ENCODE assay signal across 16 cellular contexts in the genomic region with DNA sequence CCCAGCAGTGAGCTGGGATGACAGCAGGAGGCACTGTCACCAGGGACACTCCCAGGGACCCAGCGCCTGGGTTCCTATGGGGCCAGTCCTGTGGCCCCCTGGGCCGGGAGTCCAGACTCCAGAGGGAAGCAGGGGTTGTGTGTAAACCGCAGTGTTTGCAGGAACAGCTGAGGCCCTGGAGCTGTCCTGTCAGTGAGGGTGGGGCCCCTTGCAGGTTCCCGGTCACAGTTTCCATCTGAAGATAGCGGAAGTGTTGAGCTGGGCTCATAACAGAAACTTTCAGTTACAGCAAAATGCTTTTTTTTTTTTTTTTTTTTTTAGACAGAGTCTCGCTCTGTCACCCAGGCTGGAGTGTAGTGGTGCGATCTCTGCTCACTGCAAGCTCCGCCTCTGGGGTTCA. TPM values are rescaled to one million over a fixed set of nuclear protein-coding genes. Genes with fewer than 3 reads are reported as not detected.
DNase-seq lines count a peak whose midpoint lies in the region; ATAC-seq, FAIRE-seq and TF ChIP-seq lines count a peak whose summit lies in the region.
"Had no signal": no experiment of that assay in that cellular context is flagged by ENCODE, and none has a peak within 500 bp of the region (broad histone marks: within the 10 kb centered on the region; RNA-seq: fewer than 3 reads in every experiment).

No MANE protein-coding gene starts in this region.

- peak overlapping the region in 1 of 3 donors; percentile 44 for H3K4me3 Mint-ChIP-seq in T-cell
- H3K4me3 Mint-ChIP-seq in stimulated activated naive CD8-positive, alpha-beta T cell treated with anti-CD3 and anti-CD28 coated beads, Interleukin-15, amount 100 ng/mL, for 72 hours: no peak overlapping the region
- H3K4me3 Mint-ChIP-seq: WTC11 had no signal

- no peak for TF ChIP-seq POLR2A in GM12878 (IDR thresholded peaks at IDR 0.05; ENCODE audit: low read depth, low read length)

- BruUV-seq in GM12878 (replicated peaks; lab: Mats Ljungman, UMichigan): no TSS peak

- intact Hi-C loops in GM12878 (cut with micrococcal nuclease; ENCODE audit: unreplicated experiment): no loop called here

- H3K9ac ChIP-seq in GM12878 (ENCODE audit: control insufficient read depth, insufficient read depth, low read length): no peak overlapping the region

- RAD21 ChIA-PET in GM12878 (lab: Charles Lee; ENCODE audit: unreplicated experiment): interaction anchor here (1.0 kb wide), 1 partner anchor 26 kb away, joined by 3 read pairs; no protein-coding TSS in a partner anchor

- CTCF ChIA-PET in T-cell (lab: Charles Lee): interaction anchor here (0.6 to 0.8 kb wide), 3 partner anchors 26 to 136 kb away, joined by 3 to 7 read pairs (median 6); a partner anchor contains a TSS
- CTCF ChIA-PET in GM12878 (lab: Yijun Ruan, JAX): interaction anchor here (1.5 kb wide), 1 partner anchor 26 kb away, joined by 4 read pairs; no protein-coding TSS in a partner anchor

- H3K27me3 Mint-ChIP-seq in T-cell: no peaks in the 10 kb centered on the region
- H3K27me3 Mint-ChIP-seq in stimulated activated naive CD8-positive, alpha-beta T cell treated with anti-CD3 and anti-CD28 coated beads, Interleukin-15, amount 100 ng/mL, for 72 hours: peaks cover 5% of the 10 kb centered on the region

- no peak for TF ChIP-seq CTCF in GM12878 (IDR thresholded peaks at IDR 0.05 in 2 of 3, conservative IDR thresholded peaks at IDR 0.05 in 1 of 3; ENCODE audit: control insufficient read depth in 2 of 3, extremely low read depth in 1 of 3, insufficient read depth in 1 of 3, low read depth in 3 of 3, low read length in 3 of 3)

- no peaks in the 10 kb centered on the region for H3K79me2 ChIP-seq in GM12878 (ENCODE audit: control insufficient read depth, insufficient read depth, low read length)

- H3K9me3 Mint-ChIP-seq in T-cell: no peaks in the 10 kb centered on the region
- no peaks in the 10 kb centered on the region for H3K9me3 Mint-ChIP-seq in stimulated activated naive CD8-positive, alpha-beta T cell treated with anti-CD3 and anti-CD28 coated beads, Interleukin-15, amount 100 ng/mL, for 72 hours
- H3K9me3 Mint-ChIP-seq: WTC11 had no signal

- WGBS in GM12878 (ENCODE audit: insufficient coverage, insufficient replicate concordance, low lambda C conversion rate, missing lambda C conversion rate): 52% methylated on average over 6 of the region's 8 CpGs

- no peak for FAIRE-seq in GM12878 (lab: Jason Lieb, UNC)
- FAIRE-seq: endothelial cell of umbilical vein, K562 had no signal

- no peaks in the 10 kb centered on the region for H4K20me1 ChIP-seq in GM12878 (ENCODE audit: control insufficient read depth, insufficient read depth)

- H3K4me2 ChIP-seq in GM12878 (ENCODE audit: control insufficient read depth, insufficient read depth): no peak overlapping the region

- no peak overlapping the region for H3K4me3 ChIP-seq in GM12878
- H3K4me3 ChIP-seq: K562 had no signal

- no peaks in the 10 kb centered on the region for H3K27me3 ChIP-seq in GM12878 (replicated peaks in 1 of 2; ENCODE audit: control insufficient read depth in 2 of 2, insufficient read depth in 2 of 2, low read length in 1 of 2)

- no peak overlapping the region; the same call in 1 of the 2 replicates for H3K27ac ChIP-seq in GM12878 (ENCODE audit: control insufficient read depth, insufficient read depth)

- H3K27ac Mint-ChIP-seq in T-cell: peak overlapping the region; percentile 46 to 77
- peak overlapping the region in 1 of 2 donors; percentile 71 for H3K27ac Mint-ChIP-seq in stimulated activated naive CD8-positive, alpha-beta T cell treated with anti-CD3 and anti-CD28 coated beads, Interleukin-15, amount 100 ng/mL, for 72 hours
- H3K27ac Mint-ChIP-seq: WTC11 had no signal

- in situ Hi-C loops in GM12878 (cut with MboI): no loop called here

- H3K9me3 ChIP-seq in GM12878 (replicated peaks; ENCODE audit: control insufficient read depth, insufficient read depth, low read length): no peaks in the 10 kb centered on the region

- peaks cover 10 to 23% (median 10%) of the 10 kb centered on the region in 3 donors for H3K4me1 Mint-ChIP-seq in T-cell
- peaks cover 37% of the 10 kb centered on the region for H3K4me1 Mint-ChIP-seq in stimulated activated naive CD8-positive, alpha-beta T cell treated with anti-CD3 and anti-CD28 coated beads, Interleukin-15, amount 100 ng/mL, for 72 hours
- H3K4me1 Mint-ChIP-seq: WTC11 had no signal

- H2AFZ ChIP-seq in GM12878 (ENCODE audit: control insufficient read depth, low read depth, low read length): no peak overlapping the region

- peaks cover 23% of the 10 kb centered on the region for H3K4me1 ChIP-seq in GM12878 (ENCODE audit: control insufficient read depth, insufficient read depth, low read length)

- SMC1A ChIA-PET in GM12878 (lab: Charles Lee; ENCODE audit: uncharacterized antibody, unreplicated experiment): no interaction called here

- no peak for TF ChIP-seq RAD21 in GM12878 (IDR thresholded peaks at IDR 0.05; ENCODE audit: insufficient read depth, low read depth, low read length)

- H3K36me3 Mint-ChIP-seq in T-cell: peaks cover 4% of the 10 kb centered on the region

- peaks cover 5 to 8% of the 10 kb centered on the region in 2 experiments; a peak in 3 of 4 replicates for H3K36me3 ChIP-seq in GM12878 (ENCODE audit: control insufficient read depth in 2 of 2, insufficient read depth in 2 of 2, low read length in 1 of 2)

- peak; percentile 59 for DNase-seq in activated naive CD4-positive, alpha-beta T cell treated with Interleukin-2 at 50 U/mL for 16 hours
- DNase-seq in activated naive CD4-positive, alpha-beta T cell (lab: John Stamatoyannopoulos, UW): no peak
- DNase-seq in T-cell (peak in 1 of 34 experiments; percentile 37), GM12878 (ENCODE audit: low read depth, low spot score) (no peak), COLO829 (ENCODE audit: low spot score) (no peak), DMS153 (lab: John Stamatoyannopoulos, UW) (no peak)
- DNase-seq in stimulated activated naive CD8-positive, alpha-beta T cell treated with anti-CD3 and anti-CD28 coated beads, Interleukin-15, amount 100 ng/mL, for 72 hours: no peak
- DNase-seq: anterior cingulate cortex, EL, NCI-H2171 treated with DMSO at 0.1 percent for 48 hours, retina, SHP77 had no signal

- POLR2A ChIA-PET in T-cell (lab: Charles Lee) (interaction anchor here in 1 of 2 donors (0.6 kb wide), 2 partner anchors 67 to 229 kb away, joined by 3 to 7 read pairs; no protein-coding TSS in a partner anchor), GM12878 (lab: Charles Lee) (interaction anchor here (1.3 kb wide), 1 partner anchor 25 kb away, joined by 7 read pairs; no protein-coding TSS in a partner anchor)

- TF ChIP-seq EP300 in GM12878 (IDR thresholded peaks at IDR 0.05; ENCODE audit: borderline replicate concordance in 1 of 2, control insufficient read depth in 1 of 2, low read depth in 2 of 2, low read length in 2 of 2): no peak

- ATAC-seq in T-cell (replicated peaks in 1 of 4): peak in 3 of 4 experiments; percentile 48 to 65 (median 53)
- peak; percentile 68 for ATAC-seq in GM12878
- peak; percentile 44 for ATAC-seq in stimulated activated naive CD8-positive, alpha-beta T cell treated with anti-CD3 and anti-CD28 coated beads, Interleukin-15, amount 100 ng/mL, for 72 hours
- ATAC-seq in GM18519 (IDR thresholded peaks at IDR 0.05; ENCODE audit: low FRiP score, unreplicated experiment): no peak
- ATAC-seq: K562, WTC11 had no signal

RNA-seq across cellular contexts. Expression of a gene that starts 17.7 kb away (rescaled TPM):
- 100 to 1,000 TPM; 104 to 181 (median 161) TPM for total RNA-seq in T-cell
- total RNA-seq in GM12878 (2013; cell fraction: nucleolus; rRNA removed): 158 and 167 TPM in 2 replicates
- 78.9 and 79.6 TPM in 2 replicates for total RNA-seq in GM12878 (2014; rRNA removed)
- total RNA-seq in GM12878 (2014; rRNA removed; fragmentation: Illumina TruSeq; extraction: Trizol): 24.6 and 32.5 TPM in 2 replicates
- 67.3 and 71.3 TPM in 2 replicates for total RNA-seq in GM12878 (2021)
- polyA plus RNA-seq in GM12878 (2011; ENCODE audit: low read depth): 12.9 TPM
- 25.2 and 54.1 TPM in 2 replicates for polyA plus RNA-seq in GM12878 (2011; rRNA removed)
- 62.5 and 117 TPM in 2 replicates for polyA plus RNA-seq in GM12878 (2011; cell fraction: cytosol; rRNA removed)
- polyA plus RNA-seq in GM12878 (2011; cell fraction: nucleus; rRNA removed): 467 and 499 TPM in 2 replicates
- 55.3 and 64.5 TPM in 2 replicates for polyA plus RNA-seq in GM12878 (2012)
- 3.1 and 17.5 TPM in 2 replicates for polyA plus RNA-seq in GM12878 (2014; fragmentation: Illumina TruSeq; extraction: Trizol)
- polyA plus RNA-seq in GM12878 (2014; fragmentation: Nextera tagmentation; extraction: Ambion mirVana): under 1 TPM; 0.64 to 0.84 TPM
- 107 and 109 TPM in 2 replicates for polyA plus RNA-seq in GM12878 (2014; rRNA removed)
- 1 to 10 TPM; 4.6 to 5.6 TPM for polyA plus RNA-seq in GM12878 (2016; fragmentation: Nextera tagmentation; extraction: Ambion mirVana)
- 31.1 and 54.8 TPM in 2 replicates for polyA minus RNA-seq in GM12878 (2011; rRNA and poly(A)+ RNA removed)
- 25.0 and 31.3 TPM in 2 replicates for polyA minus RNA-seq in GM12878 (2011; cell fraction: cytosol; rRNA and poly(A)+ RNA removed)
- 30.7 and 54.0 TPM in 2 replicates for polyA minus RNA-seq in GM12878 (2011; cell fraction: nucleus; rRNA and poly(A)+ RNA removed)

RNA-seq across cellular contexts. Expression of a gene that starts 18.1 kb away (rescaled TPM):
- total RNA-seq in T-cell (10 to 100 TPM in 1 of 5 donors, 1 to 10 TPM in 4; 6.0 to 16.1 (median 7.7) TPM), GM12878 (2014; rRNA removed) (3.8 and 5.6 TPM in 2 replicates), GM12878 (2014; rRNA removed; fragmentation: Illumina TruSeq; extraction: Trizol) (0.27 TPM in 1 of 2 replicates, not detected in the other), GM12878 (2021) (11.6 and 11.8 TPM in 2 replicates)
- total RNA-seq in GM12878 (2013; cell fraction: nucleolus; rRNA removed): 26.1 and 30.8 TPM in 2 replicates
- 0.54 TPM for polyA plus RNA-seq in GM12878 (2011; ENCODE audit: low read depth)
- polyA plus RNA-seq in GM12878 (2011; rRNA removed) (0.13 and 0.46 TPM in 2 replicates), GM12878 (2014; fragmentation: Illumina TruSeq; extraction: Trizol) (not detected in 2 replicates), GM12878 (2014; fragmentation: Nextera tagmentation; extraction: Ambion mirVana) (not detected), GM12878 (2014; rRNA removed) (11.0 and 13.2 TPM in 2 replicates), GM12878 (2016; fragmentation: Nextera tagmentation; extraction: Ambion mirVana) (1 to 10 TPM; 7.7 to 8.9 TPM)
- polyA plus RNA-seq in GM12878 (2011; cell fraction: cytosol; rRNA removed): 1.1 and 2.1 TPM in 2 replicates
- polyA plus RNA-seq in GM12878 (2011; cell fraction: nucleus; rRNA removed): 5.4 and 12.3 TPM in 2 replicates
- 3.0 and 3.7 TPM in 2 replicates for polyA plus RNA-seq in GM12878 (2012)
- polyA minus RNA-seq in GM12878 (2011; rRNA and poly(A)+ RNA removed): 0.62 TPM in 1 of 2 replicates, not detected in the other
- 1.1 and 1.5 TPM in 2 replicates for polyA minus RNA-seq in GM12878 (2011; cell fraction: cytosol; rRNA and poly(A)+ RNA removed)
- polyA minus RNA-seq in GM12878 (2011; cell fraction: nucleus; rRNA and poly(A)+ RNA removed): 1.9 and 4.9 TPM in 2 replicates

RNA-seq across cellular contexts. Expression of a gene that starts 18.1 kb away (rescaled TPM):
- total RNA-seq in T-cell (10 to 100 TPM; 24.8 to 49.2 (median 27.5) TPM), GM12878 (2014; rRNA removed) (16.9 and 19.3 TPM in 2 replicates), GM12878 (2014; rRNA removed; fragmentation: Illumina TruSeq; extraction: Trizol) (6.5 and 7.0 TPM in 2 replicates), GM12878 (2021) (34.7 and 38.7 TPM in 2 replicates)
- 42.9 and 44.9 TPM in 2 replicates for total RNA-seq in GM12878 (2013; cell fraction: nucleolus; rRNA removed)
- 8.1 TPM for polyA plus RNA-seq in GM12878 (2011; ENCODE audit: low read depth)
- polyA plus RNA-seq in GM12878 (2011; rRNA removed) (2.7 and 5.6 TPM in 2 replicates), GM12878 (2014; fragmentation: Illumina TruSeq; extraction: Trizol) (5.1 and 8.7 TPM in 2 replicates), GM12878 (2014; fragmentation: Nextera tagmentation; extraction: Ambion mirVana) (1 to 10 TPM in 1 of 2 experiments, under 1 TPM in 1; 0.63 to 2.3 TPM), GM12878 (2014; rRNA removed) (24.4 and 33.2 TPM in 2 replicates), GM12878 (2016; fragmentation: Nextera tagmentation; extraction: Ambion mirVana) (10 to 100 TPM; 33.8 to 34.4 TPM)
- polyA plus RNA-seq in GM12878 (2011; cell fraction: cytosol; rRNA removed): 6.9 and 10.0 TPM in 2 replicates
- 28.6 and 39.7 TPM in 2 replicates for polyA plus RNA-seq in GM12878 (2011; cell fraction: nucleus; rRNA removed)
- 21.9 and 26.7 TPM in 2 replicates for polyA plus RNA-seq in GM12878 (2012)
- 3.1 and 15.0 TPM in 2 replicates for polyA minus RNA-seq in GM12878 (2011; rRNA and poly(A)+ RNA removed)
- polyA minus RNA-seq in GM12878 (2011; cell fraction: cytosol; rRNA and poly(A)+ RNA removed): 7.0 and 10.7 TPM in 2 replicates
- polyA minus RNA-seq in GM12878 (2011; cell fraction: nucleus; rRNA and poly(A)+ RNA removed): 9.1 and 17.2 TPM in 2 replicates

RNA-seq across cellular contexts. Expression of a gene that starts 38.0 kb away (rescaled TPM):
- total RNA-seq in T-cell (100 to 1,000 TPM; 136 to 185 (median 151) TPM), GM12878 (2014; rRNA removed) (109 and 126 TPM in 2 replicates), GM12878 (2014; rRNA removed; fragmentation: Illumina TruSeq; extraction: Trizol) (5.6 and 7.0 TPM in 2 replicates), GM12878 (2021) (72.6 and 77.6 TPM in 2 replicates)
- 25.8 and 29.5 TPM in 2 replicates for total RNA-seq in GM12878 (2013; cell fraction: nucleolus; rRNA removed)
- polyA plus RNA-seq in GM12878 (2011; ENCODE audit: low read depth): 8.6 TPM
- polyA plus RNA-seq in GM12878 (2011; rRNA removed) (7.7 and 25.3 TPM in 2 replicates), GM12878 (2014; fragmentation: Illumina TruSeq; extraction: Trizol) (0.87 and 2.5 TPM in 2 replicates), GM12878 (2014; fragmentation: Nextera tagmentation; extraction: Ambion mirVana) (under 1 TPM in 1 of 2 experiments, not detected in 1; 0.13 TPM), GM12878 (2014; rRNA removed) (84.5 and 105 TPM in 2 replicates), GM12878 (2016; fragmentation: Nextera tagmentation; extraction: Ambion mirVana) (10 to 100 TPM; 28.8 to 45.7 TPM)
- polyA plus RNA-seq in GM12878 (2011; cell fraction: cytosol; rRNA removed): 45.6 and 92.1 TPM in 2 replicates
- 158 and 188 TPM in 2 replicates for polyA plus RNA-seq in GM12878 (2011; cell fraction: nucleus; rRNA removed)
- 36.2 and 44.0 TPM in 2 replicates for polyA plus RNA-seq in GM12878 (2012)
- polyA minus RNA-seq in GM12878 (2011; rRNA and poly(A)+ RNA removed): 22.4 and 32.0 TPM in 2 replicates
- 21.4 and 26.9 TPM in 2 replicates for polyA minus RNA-seq in GM12878 (2011; cell fraction: cytosol; rRNA and poly(A)+ RNA removed)
- 13.5 and 18.1 TPM in 2 replicates for polyA minus RNA-seq in GM12878 (2011; cell fraction: nucleus; rRNA and poly(A)+ RNA removed)

RNA-seq across cellular contexts. Expression of a gene that starts 59.9 kb away (rescaled TPM):
- total RNA-seq in T-cell (10 to 100 TPM; 29.8 to 61.4 (median 32.7) TPM), GM12878 (2014; rRNA removed) (5.4 and 6.2 TPM in 2 replicates), GM12878 (2014; rRNA removed; fragmentation: Illumina TruSeq; extraction: Trizol) (2.2 and 2.6 TPM in 2 replicates), GM12878 (2021) (37.6 and 41.2 TPM in 2 replicates)
- 4.1 and 5.1 TPM in 2 replicates for total RNA-seq in GM12878 (2013; cell fraction: nucleolus; rRNA removed)
- 2.1 TPM for polyA plus RNA-seq in GM12878 (2011; ENCODE audit: low read depth)
- polyA plus RNA-seq in GM12878 (2011; rRNA removed) (0.89 and 1.6 TPM in 2 replicates), GM12878 (2014; fragmentation: Illumina TruSeq; extraction: Trizol) (0.57 and 2.6 TPM in 2 replicates), GM12878 (2014; fragmentation: Nextera tagmentation; extraction: Ambion mirVana) (under 1 TPM; 0.03 to 0.24 TPM), GM12878 (2014; rRNA removed) (13.4 and 13.7 TPM in 2 replicates), GM12878 (2016; fragmentation: Nextera tagmentation; extraction: Ambion mirVana) (1 to 10 TPM; 2.1 to 2.5 TPM)
- 4.1 and 7.5 TPM in 2 replicates for polyA plus RNA-seq in GM12878 (2011; cell fraction: cytosol; rRNA removed)
- polyA plus RNA-seq in GM12878 (2011; cell fraction: nucleus; rRNA removed): 11.3 and 26.9 TPM in 2 replicates
- 9.1 and 13.8 TPM in 2 replicates for polyA plus RNA-seq in GM12878 (2012)
- polyA minus RNA-seq in GM12878 (2011; rRNA and poly(A)+ RNA removed): 0.59 and 1.9 TPM in 2 replicates
- polyA minus RNA-seq in GM12878 (2011; cell fraction: cytosol; rRNA and poly(A)+ RNA removed): 4.9 and 7.4 TPM in 2 replicates
- polyA minus RNA-seq in GM12878 (2011; cell fraction: nucleus; rRNA and poly(A)+ RNA removed): 1.5 and 6.3 TPM in 2 replicates
